In genomic region chr11:68750197-68750987, GRCh38 we compare ENCODE assay signal across 1 cellular context.
A peak's percentile ranks its signal among the peaks of the same experiment; 100 is the strongest.
TF ChIP-seq lines count a peak whose summit lies in the region.

No MANE protein-coding gene starts in this region.

TF ChIP-seq in GM23338, 12 proteins besides CTCF, POLR2A, EP300 and RAD21 (continued from another document):
- TF ChIP-seq EZH2phosphoT487 (IDR thresholded peaks at IDR 0.05; ENCODE audit: unreplicated experiment) (no peak), ETS1 (IDR thresholded peaks at IDR 0.05) (0 out of 2 replicates have a peak, but pooled peaks have one; percentile 26), POLR2AphosphoS5 (IDR thresholded peaks at IDR 0.05; ENCODE audit: low read depth) (peak; percentile 67)
